ENCODE assay signal across 13 cellular contexts in genomic region chr1:241465673-241466072, GRCh38.
"Had no signal": no experiment of that assay in that cellular context is flagged by ENCODE, and none has a peak within 500 bp of the region (broad histone marks: within the 10 kb centered on the region; RNA-seq: fewer than 3 reads in every experiment).

No MANE protein-coding gene starts in this region.

- DNase-seq: cortex of kidney; dorsolateral prefrontal cortex; effector CD8-positive, alpha-beta T cell; erythroblast; foreskin melanocyte; natural killer cell; posterior cingulate gyrus; small intestine; stimulated activated CD4-positive, alpha-beta T cell treated with anti-CD3 and anti-CD28 coated beads, Interleukin-12 subunit alpha, Interleukin-12 subunit beta, amount 100 ng/mL, for 4 hours; stimulated activated naive CD4-positive, alpha-beta T cell; trophoblast cell had no signal

- H3K27ac ChIP-seq: dorsolateral prefrontal cortex, hepatocyte had no signal

- H3K79me2 ChIP-seq: hepatocyte had no signal

- H3K27me3 ChIP-seq: dorsolateral prefrontal cortex, hepatocyte had no signal

- H3K4me2 ChIP-seq: hepatocyte had no signal

- FAIRE-seq: small intestine had no signal

- ATAC-seq: left lobe of liver, natural killer cell had no signal

- H2AFZ ChIP-seq: hepatocyte had no signal

- H3K4me3 ChIP-seq: dorsolateral prefrontal cortex, hepatocyte had no signal
